In the genomic region with DNA sequence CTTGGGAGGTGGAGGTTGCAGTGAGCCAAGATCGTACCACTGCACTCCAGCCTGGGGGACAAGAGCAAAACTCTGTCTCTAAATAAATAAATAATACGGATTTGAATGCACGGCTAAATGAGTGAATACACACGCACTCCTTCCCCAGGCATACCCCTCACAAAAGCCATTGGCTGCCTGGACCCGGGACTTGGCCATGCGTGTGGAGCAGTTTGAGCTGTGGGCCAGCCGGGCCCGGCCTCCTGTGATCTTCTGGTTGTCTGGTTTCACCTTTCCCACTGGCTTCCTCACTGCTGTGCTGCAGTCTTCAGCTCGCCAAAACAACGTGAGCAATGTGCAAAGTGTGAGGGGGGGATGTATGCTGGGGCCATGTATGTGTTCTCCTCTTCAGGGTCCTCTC, we compare ENCODE assay signal across 18 cellular contexts.
"Had no signal": no experiment of that assay in that cellular context is flagged by ENCODE, and none has a peak within 500 bp of the region (broad histone marks: within the 10 kb centered on the region; RNA-seq: fewer than 3 reads in every experiment).

No MANE protein-coding gene starts in this region.

- H3K27ac Mint-ChIP-seq: activated CD4-positive, alpha-beta T cell treated with anti-CD3 and anti-CD28 coated beads, Interleukin-2, amount 10 ng/mL, durations not matched to agents 24 days and 14 days; activated CD8-positive, alpha-beta T cell treated with anti-CD3 and anti-CD28 coated beads for 36 hours; activated naive CD4-positive, alpha-beta T cell treated with anti-CD3 and anti-CD28 coated beads, Interleukin-2, amount 10 ng/mL, durations not matched to agents 7 days and 5 days; type B pancreatic cell had no signal

- H3K4me3 Mint-ChIP-seq: activated CD4-positive, alpha-beta T cell treated with anti-CD3 and anti-CD28 coated beads, Interleukin-2, amount 10 ng/mL, durations not matched to agents 24 days and 14 days; activated CD8-positive, alpha-beta T cell treated with anti-CD3 and anti-CD28 coated beads for 36 hours; activated naive CD4-positive, alpha-beta T cell treated with anti-CD3 and anti-CD28 coated beads, Interleukin-2, amount 10 ng/mL, durations not matched to agents 7 days and 5 days; activated naive CD8-positive, alpha-beta T cell treated with anti-CD3 and anti-CD28 coated beads, Interleukin-2, amount 50 U/mL, for 24 hours; dendritic cell treated with granulocyte-macrophage colony-stimulating factor and Interleukin-4, amounts not matched to agents 40 ng/mL and 50 ng/mL, for 4 days; stimulated activated memory B cell treated with anti-CD40 and anti-IgM and Interleukin-4, amounts not matched to agents 10 μg/mL and 1 μg/mL and 100 μg/mL, for 72 hours; type B pancreatic cell had no signal

- H3K27me3 Mint-ChIP-seq: activated CD8-positive, alpha-beta T cell treated with anti-CD3 and anti-CD28 coated beads for 36 hours had no signal

- ATAC-seq: activated CD8-positive, alpha-beta T cell treated with anti-CD3 and anti-CD28 coated beads for 36 hours; activated naive CD8-positive, alpha-beta T cell treated with anti-CD3 and anti-CD28 coated beads, Interleukin-2, amount 50 U/mL, for 24 hours; activated T-cell treated with anti-CD3 and anti-CD28 coated beads, Interleukin-2, amount 50 U/mL, for 4 hours; lower lobe of right lung; right cardiac atrium; stimulated activated memory B cell treated with anti-CD40 and anti-IgM and Interleukin-4, amounts not matched to agents 10 μg/mL and 1 μg/mL and 100 μg/mL, for 72 hours had no signal

- H3K27ac ChIP-seq: ascending aorta, esophagus squamous epithelium, lower lobe of right lung, prostate gland, testis had no signal

- H3K9me3 ChIP-seq: ascending aorta, esophagus squamous epithelium, lower lobe of right lung, prostate gland, testis had no signal

- H3K4me3 ChIP-seq: ascending aorta, esophagus squamous epithelium, lower lobe of right lung, prostate gland, smooth muscle cell had no signal

- H3K9me3 Mint-ChIP-seq: activated CD4-positive, alpha-beta T cell treated with anti-CD3 and anti-CD28 coated beads, Interleukin-2, amount 10 ng/mL, durations not matched to agents 24 days and 14 days; activated CD8-positive, alpha-beta T cell treated with anti-CD3 and anti-CD28 coated beads for 36 hours; activated naive CD4-positive, alpha-beta T cell treated with anti-CD3 and anti-CD28 coated beads, Interleukin-2, amount 10 ng/mL, durations not matched to agents 7 days and 5 days; activated naive CD8-positive, alpha-beta T cell treated with anti-CD3 and anti-CD28 coated beads, Interleukin-2, amount 50 U/mL, for 24 hours; activated T-cell treated with anti-CD3 and anti-CD28 coated beads, Interleukin-2, amount 50 U/mL, for 4 hours; dendritic cell treated with granulocyte-macrophage colony-stimulating factor and Interleukin-4, amounts not matched to agents 40 ng/mL and 50 ng/mL, for 4 days; stimulated activated memory B cell treated with anti-CD40 and anti-IgM and Interleukin-4, amounts not matched to agents 10 μg/mL and 1 μg/mL and 100 μg/mL, for 72 hours; type B pancreatic cell had no signal

- H3K36me3 ChIP-seq: ascending aorta, esophagus squamous epithelium, lower lobe of right lung, prostate gland had no signal

- H3K36me3 Mint-ChIP-seq: activated naive CD4-positive, alpha-beta T cell treated with anti-CD3 and anti-CD28 coated beads, Interleukin-2, amount 10 ng/mL, durations not matched to agents 7 days and 5 days; stimulated activated memory B cell treated with anti-CD40 and anti-IgM and Interleukin-4, amounts not matched to agents 10 μg/mL and 1 μg/mL and 100 μg/mL, for 72 hours; type B pancreatic cell had no signal

- DNase-seq: activated CD4-positive, alpha-beta T cell treated with anti-CD3 and anti-CD28 coated beads, Interleukin-2, amount 10 ng/mL, durations not matched to agents 24 days and 14 days; activated CD8-positive, alpha-beta T cell treated with anti-CD3 and anti-CD28 coated beads for 36 hours; activated naive CD4-positive, alpha-beta T cell treated with anti-CD3 and anti-CD28 coated beads, Interleukin-2, amount 10 ng/mL, durations not matched to agents 7 days and 5 days; activated naive CD8-positive, alpha-beta T cell treated with anti-CD3 and anti-CD28 coated beads, Interleukin-2, amount 50 U/mL, for 24 hours; activated T-cell treated with anti-CD3 and anti-CD28 coated beads, Interleukin-2, amount 50 U/mL, for 4 hours; effector CD8-positive, alpha-beta T cell; esophagus squamous epithelium; lower lobe of right lung; stimulated activated CD4-positive, alpha-beta T cell treated with anti-CD3 and anti-CD28 coated beads, Interleukin-4, amount 100 ng/mL, for 24 hours; T1000; testis had no signal

- H3K27me3 ChIP-seq: ascending aorta, testis had no signal
